Comparison of ENCODE assay signal across 8 cellular contexts in the genomic region with DNA sequence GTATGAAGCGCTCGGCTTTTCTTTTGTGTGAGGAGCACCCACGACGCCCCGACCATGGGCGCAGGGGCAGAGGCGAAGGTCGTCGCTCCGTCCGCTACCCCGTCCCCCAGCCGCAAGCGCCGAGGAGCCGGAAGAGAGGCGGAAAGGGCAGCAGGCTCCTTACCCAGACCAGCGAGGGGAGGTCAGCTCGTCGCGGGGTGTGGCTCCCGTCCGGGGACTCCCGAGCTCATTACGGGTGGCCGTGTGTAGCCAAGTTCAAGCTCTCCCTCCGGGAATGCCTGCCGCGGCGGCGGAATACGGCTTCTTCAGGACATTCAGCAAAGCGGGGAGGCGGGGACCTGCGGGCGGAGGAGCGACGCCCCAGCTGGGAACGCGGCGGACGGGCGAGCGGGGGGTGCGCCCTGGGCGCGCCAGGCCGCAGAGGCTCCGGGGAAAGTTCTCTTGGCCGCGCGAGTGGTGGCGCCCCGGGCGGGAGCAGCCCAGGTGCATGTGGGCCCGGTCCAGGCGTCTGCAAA. TPM values are rescaled to one million over a fixed set of nuclear protein-coding genes. Genes with fewer than 3 reads are reported as not detected.
DNase-seq lines count a peak whose midpoint lies in the region; ATAC-seq and TF ChIP-seq lines count a peak whose summit lies in the region.

No MANE protein-coding gene starts in this region.

- POLR2A ChIA-PET in OCI-LY7 (lab: Charles Lee): interaction anchor here (0.6 to 0.9 kb wide), 2 partner anchors 244 to 245 kb away, joined by 3 to 4 read pairs; no protein-coding TSS in a partner anchor

- peak overlapping the region; percentile 74 for H3K4me3 Mint-ChIP-seq in chondrocyte (ENCODE audit: unreplicated experiment)
- peak overlapping the region; percentile 78 to 83 for H3K4me3 Mint-ChIP-seq in stimulated activated naive CD8-positive, alpha-beta T cell treated with anti-CD3 and anti-CD28 coated beads, Interleukin-15, amount 100 ng/mL, for 72 hours

- ATAC-seq in GM18520 (IDR thresholded peaks at IDR 0.05; ENCODE audit: unreplicated experiment): peak; percentile 21
- ATAC-seq in HG02973 (IDR thresholded peaks at IDR 0.05; ENCODE audit: unreplicated experiment): peak; percentile 31
- peak; percentile 85 for ATAC-seq in left colon
- peak; percentile 47 for ATAC-seq in stimulated activated naive CD8-positive, alpha-beta T cell treated with anti-CD3 and anti-CD28 coated beads, Interleukin-15, amount 100 ng/mL, for 72 hours

- BruUV-seq in OCI-LY7 (replicated peaks; lab: Mats Ljungman, UMichigan): no TSS peak

- no peak overlapping the region for H3K4me3 ChIP-seq in OCI-LY7 (ENCODE audit: low read depth, low read length, poor library complexity, severe bottlenecking)

- intact Hi-C loops in OCI-LY7 (cut with micrococcal nuclease; ENCODE audit: unreplicated experiment): loop anchor here (1.0 kb wide), 1 partner anchor 244 kb away; no protein-coding TSS in a partner anchor
- intact Hi-C loops in left colon (cut with DNase I, micrococcal nuclease): loop anchor here in 1 of 2 donors (10.0 kb wide), 1 partner anchor 215 kb away; no protein-coding TSS in a partner anchor

- H3K27ac ChIP-seq in OCI-LY7 (ENCODE audit: low read depth, low read length, poor library complexity, severe bottlenecking): no peak overlapping the region

- H3K4me1 Mint-ChIP-seq in chondrocyte (ENCODE audit: low read depth): peaks cover 12% of the 10 kb centered on the region
- peaks cover 16% of the 10 kb centered on the region for H3K4me1 Mint-ChIP-seq in stimulated activated naive CD8-positive, alpha-beta T cell treated with anti-CD3 and anti-CD28 coated beads, Interleukin-15, amount 100 ng/mL, for 72 hours

- DNase-seq in C1 segment of cervical spinal cord (lab: John Stamatoyannopoulos, UW): peak in 9 of 14 donors; percentile 20 to 72 (median 67)
- DNase-seq in OCI-LY7 (ENCODE audit: low spot score): no peak
- DNase-seq in chondrocyte (ENCODE audit: low spot score): no peak
- peak; percentile 71 to 73 for DNase-seq in left colon
- peak; percentile 9 to 17 for DNase-seq in stimulated activated naive CD8-positive, alpha-beta T cell treated with anti-CD3 and anti-CD28 coated beads, Interleukin-15, amount 100 ng/mL, for 72 hours
- no peak for DNase-seq in midbrain (lab: John Stamatoyannopoulos, UW)

- no peaks in the 10 kb centered on the region for H3K36me3 ChIP-seq in OCI-LY7 (ENCODE audit: insufficient read depth, low read length)

- H3K27me3 Mint-ChIP-seq in chondrocyte (ENCODE audit: low read depth): peaks cover 24% of the 10 kb centered on the region
- H3K27me3 Mint-ChIP-seq in stimulated activated naive CD8-positive, alpha-beta T cell treated with anti-CD3 and anti-CD28 coated beads, Interleukin-15, amount 100 ng/mL, for 72 hours: peaks cover 57% of the 10 kb centered on the region

- peaks cover 5% of the 10 kb centered on the region for H3K4me1 ChIP-seq in OCI-LY7 (ENCODE audit: insufficient read depth, low read length, poor library complexity, severe bottlenecking)

- H3K9me3 Mint-ChIP-seq in chondrocyte (ENCODE audit: low read depth): no peaks in the 10 kb centered on the region
- H3K9me3 Mint-ChIP-seq in stimulated activated naive CD8-positive, alpha-beta T cell treated with anti-CD3 and anti-CD28 coated beads, Interleukin-15, amount 100 ng/mL, for 72 hours: no peaks in the 10 kb centered on the region

- CTCF ChIA-PET in OCI-LY7 (lab: Charles Lee; ENCODE audit: unreplicated experiment): no interaction called here

- H3K36me3 Mint-ChIP-seq in chondrocyte (ENCODE audit: low read depth): no peaks in the 10 kb centered on the region

- H3K79me2 ChIP-seq in OCI-LY7 (ENCODE audit: insufficient read depth, low read depth, low read length): no peaks in the 10 kb centered on the region

- no peaks in the 10 kb centered on the region for H3K9me2 ChIP-seq in OCI-LY7 (ENCODE audit: insufficient read depth, low read length)

- TF ChIP-seq CTCF in OCI-LY7 (conservative IDR thresholded peaks at IDR 0.05; ENCODE audit: low read length) (no peak), chondrocyte (IDR thresholded peaks at IDR 0.05) (no peak)

- no peak overlapping the region for H3K27ac Mint-ChIP-seq in chondrocyte (ENCODE audit: unreplicated experiment)
- H3K27ac Mint-ChIP-seq in stimulated activated naive CD8-positive, alpha-beta T cell treated with anti-CD3 and anti-CD28 coated beads, Interleukin-15, amount 100 ng/mL, for 72 hours: no peak overlapping the region

- no peaks in the 10 kb centered on the region for H4K20me1 ChIP-seq in OCI-LY7 (ENCODE audit: insufficient read depth, low read length)

- peak overlapping the region; percentile 21; the same call in 1 of the 2 replicates for H3K4me2 ChIP-seq in OCI-LY7 (ENCODE audit: low read length)

- no peaks in the 10 kb centered on the region for H3K9me3 ChIP-seq in OCI-LY7 (ENCODE audit: low read length)

- no peak overlapping the region for H2AFZ ChIP-seq in OCI-LY7 (ENCODE audit: low read length)

RNA-seq across cellular contexts. Expression of gene EPB41L4A, which starts 0.6 kb away (rescaled TPM):
- total RNA-seq in OCI-LY7 (2014; rRNA removed; shearing (Covaris generic)): 0.03 TPM in 1 of 2 replicates, not detected in the other
- total RNA-seq in OCI-LY7 (2022) (not detected in 2 replicates), chondrocyte (2.5 to 3.9 TPM (median 3.5 TPM) in 3 replicates), left colon (10 to 100 TPM; 10.2 to 34.0 TPM)

Comparison
In these comparisons a context has a peak if more than half of its experiments do, and no peak if none do; other contexts are left out.
1. DNase-seq: peak in C1 segment of cervical spinal cord (9 of 14), left colon (2 of 2) and stimulated activated naive CD8-positive, alpha-beta T cell treated with anti-CD3 and anti-CD28 coated beads, Interleukin-15, amount 100 ng/mL, for 72 hours (2 of 2); none in OCI-LY7 (single experiment), chondrocyte (single experiment) and midbrain (single experiment).
2. ATAC-seq: peak in every context shown above with its lines; median percentile 85 in left colon; 47 in stimulated activated naive CD8-positive, alpha-beta T cell treated with anti-CD3 and anti-CD28 coated beads, Interleukin-15, amount 100 ng/mL, for 72 hours; 31 in HG02973; 21 in GM18520.